In genomic region chr11:73316422-73316821, GRCh38 we compare ENCODE assay signal across 19 cellular contexts. TPM values are rescaled to one million over a fixed set of nuclear protein-coding genes. Genes with fewer than 3 reads are reported as not detected.
DNase-seq lines count a peak whose midpoint lies in the region; ATAC-seq and TF ChIP-seq lines count a peak whose summit lies in the region.
"Had no signal": no experiment of that assay in that cellular context is flagged by ENCODE, and none has a peak within 500 bp of the region (broad histone marks: within the 10 kb centered on the region; RNA-seq: fewer than 3 reads in every experiment).

No MANE protein-coding gene starts in this region.

- no peaks in the 10 kb centered on the region for H3K9me3 ChIP-seq in SK-N-MC (ENCODE audit: low read depth, low read length)
- H3K9me3 ChIP-seq in colonic mucosa, result no peaks in the 10 kb centered on the region
- no peaks in the 10 kb centered on the region for H3K9me3 ChIP-seq in muscle layer of colon (ENCODE audit: low read length)

- no peaks in the 10 kb centered on the region for H3K27me3 ChIP-seq in colonic mucosa
- no peaks in the 10 kb centered on the region for H3K27me3 ChIP-seq in muscle layer of colon (ENCODE audit: control insufficient read depth in 1 of 2, insufficient read depth in 2 of 2, low read length in 2 of 2)

- H3K27ac ChIP-seq in SK-N-MC, result peak overlapping the region; percentile 49; the same call in 1 of the 2 replicates
- peak overlapping the region; percentile 34 for H3K27ac ChIP-seq in colonic mucosa
- peak overlapping the region; percentile 92 for H3K27ac ChIP-seq in muscle layer of colon (ENCODE audit: low read depth, low read length)
- H3K27ac ChIP-seq in temporal lobe (ENCODE audit: low read depth, low read length), result peak overlapping the region; percentile 63
- H3K27ac ChIP-seq: epithelial cell of prostate had no signal

- no peak for TF ChIP-seq CTCF in colonic mucosa (IDR thresholded peaks at IDR 0.05)

- H3K9ac ChIP-seq in SK-N-MC (ENCODE audit: insufficient read length) (no peak overlapping the region), colonic mucosa (ENCODE audit: low read depth in 2 of 2, low read length in 2 of 2) (no peak overlapping the region), muscle layer of colon (ENCODE audit: low read length) (peak overlapping the region; percentile 29)

- H3K4me3 ChIP-seq in SK-N-MC, result no peak overlapping the region
- no peak overlapping the region for H3K4me3 ChIP-seq in colonic mucosa
- peak overlapping the region in 1 of 2 donors; percentile 36 for H3K4me3 ChIP-seq in muscle layer of colon (ENCODE audit: low read depth in 1 of 2, low read length in 2 of 2)

- H3K36me3 ChIP-seq in SK-N-MC (ENCODE audit: insufficient read depth, low read length) (no peaks in the 10 kb centered on the region), colonic mucosa (no peaks in the 10 kb centered on the region), muscle layer of colon (ENCODE audit: insufficient read depth, low read length) (peaks cover 12% of the 10 kb centered on the region)

- ATAC-seq in HG02642 (IDR thresholded peaks at IDR 0.05; ENCODE audit: poor library complexity, unreplicated experiment), result no peak
- ATAC-seq in HG02678 (IDR thresholded peaks at IDR 0.05; ENCODE audit: unreplicated experiment), result no peak
- ATAC-seq: natural killer cell had no signal

- intact Hi-C loops in colonic mucosa (cut with DNase I), result no loop called here

- H3K4me1 ChIP-seq in colonic mucosa, result no peaks in the 10 kb centered on the region
- peaks cover 97% of the 10 kb centered on the region for H3K4me1 ChIP-seq in muscle layer of colon (ENCODE audit: insufficient read depth, low read length)

- DNase-seq in SK-N-MC (ENCODE audit: low read depth, low spot score) (no peak), colonic mucosa (no peak), HPDE6-E6E7 (ENCODE audit: extremely low spot score) (no peak), A172 (ENCODE audit: low spot score) (no peak)
- DNase-seq: activated CD4-positive, alpha-beta T cell treated with anti-CD3 and anti-CD28 coated beads for 48 hours; CD4-positive, alpha-beta T cell; EL; GOT3; head of caudate nucleus; kidney glomerular epithelial cell; natural killer cell; NCI-H1092 treated with DMSO at 0.1 percent for 48 hours; stimulated activated CD4-positive, alpha-beta T cell treated with anti-CD3 and anti-CD28 coated beads, Interleukin-4, amount 100 ng/mL, for 4 hours; T-helper 9 cell had no signal

RNA-seq across cellular contexts. Expression of gene ARHGEF17, which starts 8.3 kb away (rescaled TPM):
- total RNA-seq in colonic mucosa (10 to 100 TPM in 1 of 2 donors, 1 to 10 TPM in 1; 8.6 to 13.4 TPM), temporal lobe (17.9 TPM)
- total RNA-seq in A172 (2014; rRNA removed; shearing (Covaris generic)), result 9.8 and 25.0 TPM in 2 replicates
- total RNA-seq: CD4-positive, alpha-beta T cell had no signal

RNA-seq across cellular contexts. Expression of gene P2RY6, which starts 44.3 kb away (rescaled TPM):
- total RNA-seq in colonic mucosa (1 to 10 TPM in 1 of 2 donors, under 1 TPM in 1; 0.91 to 1.4 TPM), temporal lobe (under 0.01 TPM)
- not detected in 2 replicates for total RNA-seq in A172 (2014; rRNA removed; shearing (Covaris generic))
- total RNA-seq: CD4-positive, alpha-beta T cell had no signal

RNA-seq across cellular contexts. Expression of gene RELT, which starts 59.8 kb away (rescaled TPM):
- total RNA-seq in colonic mucosa (1 to 10 TPM; 4.0 to 7.1 TPM), temporal lobe (1.5 TPM)
- total RNA-seq in A172 (2014; rRNA removed; shearing (Covaris generic)), result 15.5 and 17.0 TPM in 2 replicates

Comparison
In these comparisons a context has a peak if more than half of its experiments do, and no peak if none do; other contexts are left out.
1. H3K27ac ChIP-seq: peak in every context shown above with its lines; median percentile 92 in muscle layer of colon; 63 in temporal lobe; 49 in SK-N-MC; 34 in colonic mucosa.